Comparison of ENCODE assay signal across 20 cellular contexts in genomic region chr2:128867936-128868636, GRCh38.
DNase-seq lines count a peak whose midpoint lies in the region; ATAC-seq, FAIRE-seq and TF ChIP-seq lines count a peak whose summit lies in the region.
"Had no signal": no experiment of that assay in that cellular context is flagged by ENCODE, and none has a peak within 500 bp of the region (broad histone marks: within the 10 kb centered on the region; RNA-seq: fewer than 3 reads in every experiment).

No MANE protein-coding gene starts in this region.

- H3K79me1 ChIP-seq in H1 (ENCODE audit: low read depth, low read length), result no peaks in the 10 kb centered on the region

- no peak overlapping the region for H2BK20ac ChIP-seq in H1 (ENCODE audit: low read length)

- DNase-seq in LNCaP clone FGC (ENCODE audit: low read depth), result peak; percentile 10
- no peak for DNase-seq in H1 (ENCODE audit: low read depth in 1 of 2, low spot score in 2 of 2)
- DNase-seq in medulla oblongata (ENCODE audit: extremely low spot score), result peak; percentile 75
- DNase-seq in pons (ENCODE audit: low spot score), result peak; percentile 20
- no peak for DNase-seq in SIG-M5 treated with dmso at 0.1 percent for 504 hours (lab: John Stamatoyannopoulos, UW; ENCODE audit: unreplicated experiment)
- no peak for DNase-seq in MM.1S
- DNase-seq in activated CD8-positive, alpha-beta memory T cell treated with anti-CD3 and anti-CD28 coated beads, Interleukin-2, amount 50 U/mL, for 4 hours, result no peak
- DNase-seq: BE2C; CD8-positive, alpha-beta T cell; COR-L47; DMS153; DMS79 treated with DMSO at 0.1 percent for 48 hours; EL had no signal

- H3K27ac ChIP-seq in H1 (ENCODE audit: low read depth, low read length) (no peak overlapping the region), gastroesophageal sphincter (no peak overlapping the region), MM.1S (ENCODE audit: low read length) (no peak overlapping the region)
- H3K27ac ChIP-seq: C4-2B had no signal

- H3K9ac ChIP-seq in H1 (replicated peaks in 1 of 4; ENCODE audit: extremely low read depth in 1 of 4, low read depth in 3 of 4, low read length in 3 of 4) (no peak overlapping the region), MM.1S (ENCODE audit: low read length) (no peak overlapping the region)

- TF ChIP-seq CTCF in LNCaP clone FGC (IDR thresholded peaks at IDR 0.05; ENCODE audit: control insufficient read depth, extremely low read depth, insufficient read depth), result no peak
- no peak for TF ChIP-seq CTCF in H1 (IDR thresholded peaks at IDR 0.05; ENCODE audit: control extremely low read depth in 1 of 3, insufficient read depth in 1 of 3, low read depth in 1 of 3, low read length in 3 of 3)
- no peak for TF ChIP-seq CTCF in gastroesophageal sphincter (IDR thresholded peaks at IDR 0.05)
- TF ChIP-seq CTCF in MM.1S (IDR thresholded peaks at IDR 0.05; ENCODE audit: low read length), result no peak

- no peak overlapping the region for H3K14ac ChIP-seq in H1 (ENCODE audit: insufficient read length)

- no peaks in the 10 kb centered on the region for H3K36me3 ChIP-seq in H1 (ENCODE audit: control insufficient read depth in 2 of 4, insufficient read depth in 4 of 4, low read length in 3 of 4)
- no peaks in the 10 kb centered on the region for H3K36me3 ChIP-seq in gastroesophageal sphincter
- H3K36me3 ChIP-seq in MM.1S (replicated peaks; ENCODE audit: insufficient read depth, low read length), result no peaks in the 10 kb centered on the region
- H3K36me3 ChIP-seq: BE2C had no signal

- no peak overlapping the region for H3K4ac ChIP-seq in H1 (replicated peaks; ENCODE audit: insufficient read length, low read depth, low read length)

- H3K4me3 ChIP-seq in LNCaP clone FGC (ENCODE audit: low read depth, low read length) (no peak overlapping the region), H1 (ENCODE audit: extremely low read depth in 1 of 4, insufficient read depth in 2 of 4, low read depth in 3 of 4, low read length in 4 of 4) (no peak overlapping the region), gastroesophageal sphincter (no peak overlapping the region), MM.1S (ENCODE audit: low read length) (no peak overlapping the region)

- H3K4me1 ChIP-seq in H1 (replicated peaks in 1 of 4; ENCODE audit: control insufficient read depth in 3 of 4, insufficient read depth in 4 of 4, low read length in 3 of 4), result no peaks in the 10 kb centered on the region; a peak in 1 of 7 replicates
- no peaks in the 10 kb centered on the region for H3K4me1 ChIP-seq in gastroesophageal sphincter
- no peaks in the 10 kb centered on the region for H3K4me1 ChIP-seq in MM.1S (ENCODE audit: low read length)
- H3K4me1 ChIP-seq: BE2C had no signal

- H2AK5ac ChIP-seq in H1 (ENCODE audit: low read depth, low read length), result no peak overlapping the region

- H2BK12ac ChIP-seq in H1 (ENCODE audit: low read depth, low read length), result no peak overlapping the region

- H3K9me3 ChIP-seq in H1 (ENCODE audit: insufficient read depth in 2 of 2, low read depth in 1 of 2, low read length in 1 of 2) (no peaks in the 10 kb centered on the region), gastroesophageal sphincter (no peaks in the 10 kb centered on the region), MM.1S (replicated peaks; ENCODE audit: insufficient read depth, low read length) (no peaks in the 10 kb centered on the region)
- H3K9me3 ChIP-seq: BE2C had no signal

- 0 out of 2 replicates have a peak overlapping the region, but pooled peaks have one; percentile 48 for H2BK5ac ChIP-seq in H1 (ENCODE audit: low read depth, low read length)

- CTCF ChIA-PET in H1 (lab: Charles Lee; ENCODE audit: partially characterized antibody), result no interaction called here

- WGBS in H1 (ENCODE audit: extremely low coverage in 1 of 2, insufficient coverage in 1 of 2, insufficient read length in 1 of 2, insufficient replicate concordance in 2 of 2, low coverage in 1 of 2, low lambda C conversion rate in 2 of 2, missing lambda C conversion rate in 1 of 2), 2 experiments, result 92% methylated on average over 7 of the region's 7 CpGs; no CpG with 5 or more reads in 1 of the 2 experiments
- WGBS in gastroesophageal sphincter (ENCODE audit: low coverage in 1 of 2), 2 donors, result 71 to 90% methylated on average over 1 to 3 of the region's 7 CpGs

- no peak overlapping the region for H4K5ac ChIP-seq in H1 (ENCODE audit: insufficient read length, low read depth, low read length)

- no peak overlapping the region for H3K23ac ChIP-seq in H1 (ENCODE audit: insufficient read length)

- H3K4me2 ChIP-seq in H1 (ENCODE audit: insufficient read depth in 1 of 2, low read depth in 2 of 2, low read length in 2 of 2), result no peak overlapping the region
- no peak overlapping the region for H3K4me2 ChIP-seq in MM.1S (ENCODE audit: low read depth, low read length)

- no peak overlapping the region for H3K56ac ChIP-seq in H1 (replicated peaks; ENCODE audit: insufficient read length, low read depth, low read length)

- no peak for TF ChIP-seq RAD21 in H1 (IDR thresholded peaks at IDR 0.05 in 1 of 2, conservative IDR thresholded peaks at IDR 0.05 in 1 of 2; ENCODE audit: low read depth in 2 of 2, low read length in 2 of 2)

- H4K20me1 ChIP-seq in H1 (replicated peaks in 1 of 2; ENCODE audit: control insufficient read depth in 1 of 2, insufficient read depth in 2 of 2, low read length in 2 of 2) (no peaks in the 10 kb centered on the region), MM.1S (ENCODE audit: insufficient read depth, low read length) (no peaks in the 10 kb centered on the region)

- no peak overlapping the region for H3K18ac ChIP-seq in H1 (ENCODE audit: extremely low read depth, low read length)

- TF ChIP-seq EP300 in H1 (IDR thresholded peaks at IDR 0.05; ENCODE audit: borderline replicate concordance in 1 of 2, low read depth in 2 of 2, low read length in 2 of 2) (no peak), gastroesophageal sphincter (IDR thresholded peaks at IDR 0.05) (no peak)

- no peaks in the 10 kb centered on the region for H3F3A ChIP-seq in MM.1S (ENCODE audit: insufficient read depth, low read length)

- H2BK120ac ChIP-seq in H1 (replicated peaks; ENCODE audit: low read depth, low read length), result no peak overlapping the region

- no peak for TF ChIP-seq POLR2A in H1 (IDR thresholded peaks at IDR 0.05; ENCODE audit: control extremely low read depth in 1 of 2, low read depth in 2 of 2, low read length in 2 of 2)
- no peak for TF ChIP-seq POLR2A in gastroesophageal sphincter (IDR thresholded peaks at IDR 0.05)

- H3K27me3 ChIP-seq in H1 (replicated peaks in 1 of 4; ENCODE audit: control insufficient read depth in 3 of 4, extremely low read depth in 1 of 4, insufficient read depth in 3 of 4, low read length in 3 of 4), result no peaks in the 10 kb centered on the region
- no peaks in the 10 kb centered on the region for H3K27me3 ChIP-seq in gastroesophageal sphincter
- no peaks in the 10 kb centered on the region for H3K27me3 ChIP-seq in MM.1S (replicated peaks; ENCODE audit: insufficient read depth, low read length)
- H3K27me3 ChIP-seq: BE2C had no signal

- H4K8ac ChIP-seq in H1 (ENCODE audit: extremely low read depth, insufficient read depth, low read length), result no peak overlapping the region

- no peak for FAIRE-seq in H1 (lab: Jason Lieb, UNC)
- FAIRE-seq: A204.1, D721Med, G401.6, GM12892 had no signal

- H3K9me2 ChIP-seq in MM.1S (replicated peaks; ENCODE audit: insufficient read depth, low read length), result no peaks in the 10 kb centered on the region

- POLR2A ChIA-PET in H1 (lab: Charles Lee; ENCODE audit: partially characterized antibody), result no interaction called here

- H2BK15ac ChIP-seq in H1 (ENCODE audit: low read length), result no peak overlapping the region

- H2AFZ ChIP-seq in H1 (ENCODE audit: low read length) (no peak overlapping the region), MM.1S (ENCODE audit: low read length) (no peak overlapping the region)

- H3K23me2 ChIP-seq in H1 (ENCODE audit: low read depth, low read length), result no peaks in the 10 kb centered on the region

- no peaks in the 10 kb centered on the region for H3K79me2 ChIP-seq in H1 (ENCODE audit: control insufficient read depth in 1 of 2, insufficient read depth in 2 of 2, low read length in 2 of 2)
- no peaks in the 10 kb centered on the region for H3K79me2 ChIP-seq in MM.1S (ENCODE audit: low read length)

- H4K91ac ChIP-seq in H1 (replicated peaks; ENCODE audit: insufficient read length, low read length), result no peak overlapping the region

- ATAC-seq in gastroesophageal sphincter, result no peak
- ATAC-seq: CD8-positive, alpha-beta T cell; HCT116 had no signal

TF ChIP-seq in H1, 55 proteins besides CTCF, POLR2A, EP300 and RAD21:
- no peak for TF ChIP-seq BRCA1 (IDR thresholded peaks at IDR 0.05; ENCODE audit: low read depth, low read length)
- TF ChIP-seq KDM1A (IDR thresholded peaks at IDR 0.05; ENCODE audit: borderline replicate concordance, low read length), result no peak
- TF ChIP-seq MAX (IDR thresholded peaks at IDR 0.05), result no peak
- TF ChIP-seq RXRA (IDR thresholded peaks at IDR 0.05; ENCODE audit: insufficient read depth, low read depth, low read length), result no peak
- TF ChIP-seq SUZ12 (IDR thresholded peaks at IDR 0.05; ENCODE audit: low read length), result no peak
- no peak for TF ChIP-seq E2F6 (IDR thresholded peaks at IDR 0.05)
- TF ChIP-seq TAF7 (optimal IDR thresholded peaks at IDR 0.05; ENCODE audit: borderline replicate concordance, low read depth, low read length), result no peak
- TF ChIP-seq ZNF274 (IDR thresholded peaks at IDR 0.05; ENCODE audit: borderline replicate concordance, extremely low read depth, low read length), result no peak
- TF ChIP-seq CHD2 (IDR thresholded peaks at IDR 0.05; ENCODE audit: low read length), result no peak
- TF ChIP-seq JUND (IDR thresholded peaks at IDR 0.05; ENCODE audit: low read length), result no peak

Comparison
In these comparisons a context has a peak if more than half of its experiments do, and no peak if none do; other contexts are left out.
1. DNase-seq: peak in LNCaP clone FGC (single experiment), medulla oblongata (single experiment) and pons (single experiment); none in H1 (0 of 2), SIG-M5 treated with dmso at 0.1 percent for 504 hours (single experiment), MM.1S (single experiment) and activated CD8-positive, alpha-beta memory T cell treated with anti-CD3 and anti-CD28 coated beads, Interleukin-2, amount 50 U/mL, for 4 hours (single experiment).